Comparison of ENCODE assay signal across 1 cellular context in the genomic region with DNA sequence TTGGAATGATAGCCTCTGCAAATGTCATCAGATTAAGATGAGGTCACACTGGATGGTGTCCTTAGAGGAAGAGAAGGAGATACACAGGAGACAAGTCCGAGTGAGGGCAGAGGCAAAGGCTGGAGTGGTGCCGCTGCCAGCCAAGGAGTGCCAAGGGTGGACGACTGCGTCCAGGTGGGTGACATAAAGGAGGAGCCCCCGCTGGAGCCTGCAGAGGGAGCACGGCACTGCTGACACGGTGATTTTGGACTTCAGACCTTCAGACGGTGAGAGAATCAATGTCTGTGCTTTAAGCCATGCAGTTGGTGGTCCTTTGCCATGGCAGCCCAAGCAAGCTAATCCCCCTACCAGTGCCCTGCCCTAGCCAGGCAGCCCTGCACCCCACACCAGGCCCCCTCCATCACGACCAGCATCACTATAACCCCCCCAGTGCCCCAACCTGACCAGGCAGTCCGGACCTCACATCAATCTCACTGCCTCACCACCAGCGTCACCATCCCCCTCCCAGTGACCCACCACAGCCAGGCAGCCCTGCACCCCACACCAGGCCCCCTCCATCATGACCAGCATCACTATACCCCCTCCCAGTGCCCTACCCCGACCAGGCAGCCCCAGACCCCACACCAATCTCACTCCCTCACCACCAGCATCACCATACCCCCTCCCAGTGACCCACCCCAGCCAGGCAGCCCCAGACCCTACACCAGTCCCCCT.
TF ChIP-seq lines count a peak whose summit lies in the region.

No MANE protein-coding gene starts in this region.

TF ChIP-seq in GM23338, 12 proteins besides CTCF, POLR2A, EP300 and RAD21 (continued from another document):
- TF ChIP-seq, protein P1, sequence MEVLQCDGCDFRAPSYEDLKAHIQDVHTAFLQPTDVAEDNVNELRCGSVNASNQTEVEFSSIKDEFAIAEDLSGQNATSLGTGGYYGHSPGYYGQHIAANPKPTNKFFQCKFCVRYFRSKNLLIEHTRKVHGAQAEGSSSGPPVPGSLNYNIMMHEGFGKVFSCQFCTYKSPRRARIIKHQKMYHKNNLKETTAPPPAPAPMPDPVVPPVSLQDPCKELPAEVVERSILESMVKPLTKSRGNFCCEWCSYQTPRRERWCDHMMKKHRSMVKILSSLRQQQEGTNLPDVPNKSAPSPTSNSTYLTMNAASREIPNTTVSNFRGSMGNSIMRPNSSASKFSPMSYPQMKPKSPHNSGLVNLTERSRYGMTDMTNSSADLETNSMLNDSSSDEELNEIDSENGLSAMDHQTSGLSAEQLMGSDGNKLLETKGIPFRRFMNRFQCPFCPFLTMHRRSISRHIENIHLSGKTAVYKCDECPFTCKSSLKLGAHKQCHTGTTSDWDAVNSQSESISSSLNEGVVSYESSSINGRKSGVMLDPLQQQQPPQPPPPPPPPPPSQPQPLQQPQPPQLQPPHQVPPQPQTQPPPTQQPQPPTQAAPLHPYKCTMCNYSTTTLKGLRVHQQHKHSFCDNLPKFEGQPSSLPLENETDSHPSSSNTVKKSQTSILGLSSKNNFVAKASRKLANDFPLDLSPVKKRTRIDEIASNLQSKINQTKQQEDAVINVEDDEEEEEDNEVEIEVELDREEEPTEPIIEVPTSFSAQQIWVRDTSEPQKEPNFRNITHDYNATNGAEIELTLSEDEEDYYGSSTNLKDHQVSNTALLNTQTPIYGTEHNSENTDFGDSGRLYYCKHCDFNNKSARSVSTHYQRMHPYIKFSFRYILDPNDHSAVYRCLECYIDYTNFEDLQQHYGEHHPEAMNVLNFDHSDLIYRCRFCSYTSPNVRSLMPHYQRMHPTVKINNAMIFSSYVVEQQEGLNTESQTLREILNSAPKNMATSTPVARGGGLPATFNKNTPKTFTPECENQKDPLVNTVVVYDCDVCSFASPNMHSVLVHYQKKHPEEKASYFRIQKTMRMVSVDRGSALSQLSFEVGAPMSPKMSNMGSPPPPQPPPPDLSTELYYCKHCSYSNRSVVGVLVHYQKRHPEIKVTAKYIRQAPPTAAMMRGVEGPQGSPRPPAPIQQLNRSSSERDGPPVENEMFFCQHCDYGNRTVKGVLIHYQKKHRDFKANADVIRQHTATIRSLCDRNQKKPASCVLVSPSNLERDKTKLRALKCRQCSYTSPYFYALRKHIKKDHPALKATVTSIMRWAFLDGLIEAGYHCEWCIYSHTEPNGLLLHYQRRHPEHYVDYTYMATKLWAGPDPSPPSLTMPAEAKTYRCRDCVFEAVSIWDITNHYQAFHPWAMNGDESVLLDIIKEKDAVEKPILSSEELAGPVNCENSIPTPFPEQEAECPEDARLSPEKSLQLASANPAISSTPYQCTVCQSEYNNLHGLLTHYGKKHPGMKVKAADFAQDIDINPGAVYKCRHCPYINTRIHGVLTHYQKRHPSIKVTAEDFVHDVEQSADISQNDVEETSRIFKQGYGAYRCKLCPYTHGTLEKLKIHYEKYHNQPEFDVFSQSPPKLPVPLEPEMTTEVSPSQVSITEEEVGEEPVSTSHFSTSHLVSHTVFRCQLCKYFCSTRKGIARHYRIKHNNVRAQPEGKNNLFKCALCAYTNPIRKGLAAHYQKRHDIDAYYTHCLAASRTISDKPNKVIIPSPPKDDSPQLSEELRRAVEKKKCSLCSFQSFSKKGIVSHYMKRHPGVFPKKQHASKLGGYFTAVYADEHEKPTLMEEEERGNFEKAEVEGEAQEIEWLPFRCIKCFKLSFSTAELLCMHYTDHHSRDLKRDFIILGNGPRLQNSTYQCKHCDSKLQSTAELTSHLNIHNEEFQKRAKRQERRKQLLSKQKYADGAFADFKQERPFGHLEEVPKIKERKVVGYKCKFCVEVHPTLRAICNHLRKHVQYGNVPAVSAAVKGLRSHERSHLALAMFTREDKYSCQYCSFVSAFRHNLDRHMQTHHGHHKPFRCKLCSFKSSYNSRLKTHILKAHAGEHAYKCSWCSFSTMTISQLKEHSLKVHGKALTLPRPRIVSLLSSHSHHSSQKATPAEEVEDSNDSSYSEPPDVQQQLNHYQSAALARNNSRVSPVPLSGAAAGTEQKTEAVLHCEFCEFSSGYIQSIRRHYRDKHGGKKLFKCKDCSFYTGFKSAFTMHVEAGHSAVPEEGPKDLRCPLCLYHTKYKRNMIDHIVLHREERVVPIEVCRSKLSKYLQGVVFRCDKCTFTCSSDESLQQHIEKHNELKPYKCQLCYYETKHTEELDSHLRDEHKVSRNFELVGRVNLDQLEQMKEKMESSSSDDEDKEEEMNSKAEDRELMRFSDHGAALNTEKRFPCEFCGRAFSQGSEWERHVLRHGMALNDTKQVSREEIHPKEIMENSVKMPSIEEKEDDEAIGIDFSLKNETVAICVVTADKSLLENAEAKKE (CRISPR knock-in tag; IDR thresholded peaks at IDR 0.05): no peak
- TF ChIP-seq, protein P2, sequence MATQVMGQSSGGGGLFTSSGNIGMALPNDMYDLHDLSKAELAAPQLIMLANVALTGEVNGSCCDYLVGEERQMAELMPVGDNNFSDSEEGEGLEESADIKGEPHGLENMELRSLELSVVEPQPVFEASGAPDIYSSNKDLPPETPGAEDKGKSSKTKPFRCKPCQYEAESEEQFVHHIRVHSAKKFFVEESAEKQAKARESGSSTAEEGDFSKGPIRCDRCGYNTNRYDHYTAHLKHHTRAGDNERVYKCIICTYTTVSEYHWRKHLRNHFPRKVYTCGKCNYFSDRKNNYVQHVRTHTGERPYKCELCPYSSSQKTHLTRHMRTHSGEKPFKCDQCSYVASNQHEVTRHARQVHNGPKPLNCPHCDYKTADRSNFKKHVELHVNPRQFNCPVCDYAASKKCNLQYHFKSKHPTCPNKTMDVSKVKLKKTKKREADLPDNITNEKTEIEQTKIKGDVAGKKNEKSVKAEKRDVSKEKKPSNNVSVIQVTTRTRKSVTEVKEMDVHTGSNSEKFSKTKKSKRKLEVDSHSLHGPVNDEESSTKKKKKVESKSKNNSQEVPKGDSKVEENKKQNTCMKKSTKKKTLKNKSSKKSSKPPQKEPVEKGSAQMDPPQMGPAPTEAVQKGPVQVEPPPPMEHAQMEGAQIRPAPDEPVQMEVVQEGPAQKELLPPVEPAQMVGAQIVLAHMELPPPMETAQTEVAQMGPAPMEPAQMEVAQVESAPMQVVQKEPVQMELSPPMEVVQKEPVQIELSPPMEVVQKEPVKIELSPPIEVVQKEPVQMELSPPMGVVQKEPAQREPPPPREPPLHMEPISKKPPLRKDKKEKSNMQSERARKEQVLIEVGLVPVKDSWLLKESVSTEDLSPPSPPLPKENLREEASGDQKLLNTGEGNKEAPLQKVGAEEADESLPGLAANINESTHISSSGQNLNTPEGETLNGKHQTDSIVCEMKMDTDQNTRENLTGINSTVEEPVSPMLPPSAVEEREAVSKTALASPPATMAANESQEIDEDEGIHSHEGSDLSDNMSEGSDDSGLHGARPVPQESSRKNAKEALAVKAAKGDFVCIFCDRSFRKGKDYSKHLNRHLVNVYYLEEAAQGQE (IDR thresholded peaks at IDR 0.05; ENCODE audit: unreplicated experiment): no peak
- no peak for TF ChIP-seq CREB1 (CRISPR knock-in tag; IDR thresholded peaks at IDR 0.05; ENCODE audit: low read depth)
